ENCODE assay signal across 14 cellular contexts in genomic region chr1:9250336-9250585, GRCh38. TPM values are rescaled to one million over a fixed set of nuclear protein-coding genes. Genes with fewer than 3 reads are reported as not detected.
A peak's percentile ranks its signal among the peaks of the same experiment; 100 is the strongest.
DNase-seq lines count a peak whose midpoint lies in the region; ATAC-seq and TF ChIP-seq lines count a peak whose summit lies in the region.
"Had no signal": no experiment of that assay in that cellular context is flagged by ENCODE, and none has a peak within 500 bp of the region (broad histone marks: within the 10 kb centered on the region; RNA-seq: fewer than 3 reads in every experiment).

No MANE protein-coding gene starts in this region.

- H3K27ac ChIP-seq in right atrium auricular region (peak overlapping the region; percentile 82 to 84), layer of hippocampus (ENCODE audit: low read depth, low read length) (peak overlapping the region; percentile 76), psoas muscle (peak overlapping the region; percentile 81)

- H3K4me1 ChIP-seq in right atrium auricular region (peaks cover 0 to 81% of the 10 kb centered on the region in 2 donors), psoas muscle (peaks cover 84% of the 10 kb centered on the region), HAP-1 (peaks cover 21% of the 10 kb centered on the region)

- H3K9me3 ChIP-seq in right atrium auricular region: no peaks in the 10 kb centered on the region
- no peaks in the 10 kb centered on the region for H3K9me3 ChIP-seq in psoas muscle
- H3K9me3 ChIP-seq in HAP-1: no peaks in the 10 kb centered on the region
- H3K9me3 ChIP-seq: left lung had no signal

- H3K27me3 Mint-ChIP-seq in T-helper 2 cell treated with Interferon-gamma antibody and Interleukin-4, amounts not matched to agents 5 μg/mL and 100 μg/mL, for 36 hours (ENCODE audit: low read depth): no peaks in the 10 kb centered on the region
- H3K27me3 Mint-ChIP-seq: activated CD4-positive, alpha-beta T cell treated with anti-CD3 and anti-CD28 coated beads for 36 hours; activated naive CD8-positive, alpha-beta T cell treated with anti-CD3 and anti-CD28 coated beads for 36 hours; CD8-positive, alpha-beta memory T cell; T-helper 17 cell had no signal

- in situ Hi-C loops in HAP-1 (cut with MboI; ENCODE audit: low sequenced_read_pairs): no loop called here

- no peaks in the 10 kb centered on the region for H3K36me3 ChIP-seq in right atrium auricular region
- peaks cover 0 to 25% of the 10 kb centered on the region in 2 donors for H3K36me3 ChIP-seq in psoas muscle (ENCODE audit: insufficient read depth in 1 of 2, low read depth in 1 of 2)
- no peaks in the 10 kb centered on the region for H3K36me3 ChIP-seq in HAP-1 (replicated peaks)

- no peak overlapping the region for H3K27ac Mint-ChIP-seq in T-helper 2 cell treated with Interferon-gamma antibody and Interleukin-4, amounts not matched to agents 5 μg/mL and 100 μg/mL, for 36 hours
- H3K27ac Mint-ChIP-seq: activated CD4-positive, alpha-beta T cell treated with anti-CD3 and anti-CD28 coated beads for 36 hours; activated naive CD8-positive, alpha-beta T cell treated with anti-CD3 and anti-CD28 coated beads for 36 hours; CD8-positive, alpha-beta memory T cell; T-helper 17 cell had no signal

- TF ChIP-seq CTCF in right atrium auricular region (IDR thresholded peaks at IDR 0.05) (no peak), psoas muscle (IDR thresholded peaks at IDR 0.05) (no peak)

- 53 to 66% (median 63%) methylated on average over 4 of the region's 4 CpGs for WGBS in psoas muscle, 3 donors

- DNase-seq in right atrium auricular region (ENCODE audit: low spot score): no peak
- no peak for DNase-seq in Right ventricle myocardium inferior (ENCODE audit: missing footprints)
- DNase-seq in psoas muscle: no peak
- DNase-seq in T-helper 2 cell treated with Interferon-gamma antibody and Interleukin-4, amounts not matched to agents 5 μg/mL and 100 μg/mL, for 36 hours (ENCODE audit: low spot score): no peak
- no peak for DNase-seq in HAP-1 (ENCODE audit: low spot score in 2 of 2)
- no peak for DNase-seq in AG08396 (ENCODE audit: low spot score)
- DNase-seq in HK-2 (ENCODE audit: unreplicated experiment): no peak
- DNase-seq: CD8-positive, alpha-beta memory T cell; NCI-H2081 treated with DMSO at 0.1 percent for 48 hours; T-helper 17 cell had no signal

- H3K9me3 Mint-ChIP-seq in T-helper 2 cell treated with Interferon-gamma antibody and Interleukin-4, amounts not matched to agents 5 μg/mL and 100 μg/mL, for 36 hours: no peaks in the 10 kb centered on the region
- H3K9me3 Mint-ChIP-seq: activated naive CD8-positive, alpha-beta T cell treated with anti-CD3 and anti-CD28 coated beads for 36 hours; CD8-positive, alpha-beta memory T cell had no signal

- intact Hi-C loops in Right ventricle myocardium inferior (cut with DNase I): loop anchor here (2.0 to 5.0 kb wide), 2 partner anchors 15 to 307 kb away; partner anchors contain the start of gene H6PD
- intact Hi-C loops in psoas muscle (cut with DNase I): loop anchor here in 1 of 2 donors (5.0 kb wide), 1 partner anchor 37 kb away; no protein-coding TSS in a partner anchor

- ATAC-seq in Right ventricle myocardium inferior (no peak), psoas muscle (no peak)

- peaks cover 20% of the 10 kb centered on the region for H3K36me3 Mint-ChIP-seq in T-helper 2 cell treated with Interferon-gamma antibody and Interleukin-4, amounts not matched to agents 5 μg/mL and 100 μg/mL, for 36 hours (ENCODE audit: low read depth)
- H3K36me3 Mint-ChIP-seq: activated naive CD8-positive, alpha-beta T cell treated with anti-CD3 and anti-CD28 coated beads for 36 hours had no signal

- H3K4me3 ChIP-seq in right atrium auricular region (no peak overlapping the region), psoas muscle (peak overlapping the region; percentile 41), HAP-1 (no peak overlapping the region)
- H3K4me3 ChIP-seq: left lung had no signal

- no peak overlapping the region for H3K4me3 Mint-ChIP-seq in T-helper 2 cell treated with Interferon-gamma antibody and Interleukin-4, amounts not matched to agents 5 μg/mL and 100 μg/mL, for 36 hours
- H3K4me3 Mint-ChIP-seq: activated CD4-positive, alpha-beta T cell treated with anti-CD3 and anti-CD28 coated beads for 36 hours; activated naive CD8-positive, alpha-beta T cell treated with anti-CD3 and anti-CD28 coated beads for 36 hours; CD8-positive, alpha-beta memory T cell; T-helper 17 cell had no signal

- H3K27me3 ChIP-seq in right atrium auricular region (no peaks in the 10 kb centered on the region), layer of hippocampus (ENCODE audit: control insufficient read depth, insufficient read depth, low read length) (no peaks in the 10 kb centered on the region), psoas muscle (ENCODE audit: insufficient read depth in 3 of 3, low read length in 2 of 3) (no peaks in the 10 kb centered on the region), HAP-1 (ENCODE audit: low read depth) (no peaks in the 10 kb centered on the region)
- H3K27me3 ChIP-seq: left lung had no signal

- H3K4me1 Mint-ChIP-seq in T-helper 2 cell treated with Interferon-gamma antibody and Interleukin-4, amounts not matched to agents 5 μg/mL and 100 μg/mL, for 36 hours (ENCODE audit: low read depth): peaks cover 14% of the 10 kb centered on the region

RNA-seq across cellular contexts. Expression of gene H6PD, which starts 15.7 kb away (rescaled TPM):
- total RNA-seq in right atrium auricular region (10 to 100 TPM; 35.0 to 41.0 TPM), Right ventricle myocardium inferior (18.7 TPM), psoas muscle (10 to 100 TPM; 21.0 to 56.8 (median 37.0) TPM)
- 10 to 100 TPM in 2 of 3 donors, 1 to 10 TPM in 1; 5.8 to 23.4 (median 14.9) TPM for polyA plus RNA-seq in psoas muscle

RNA-seq across cellular contexts. Expression of gene SPSB1, which starts 42.4 kb away (rescaled TPM):
- 10 to 100 TPM; 20.1 to 20.8 TPM for total RNA-seq in right atrium auricular region
- total RNA-seq in Right ventricle myocardium inferior: 16.5 TPM
- total RNA-seq in psoas muscle: 10 to 100 TPM; 12.0 to 60.7 (median 42.1) TPM
- 10 to 100 TPM; 22.9 to 46.2 (median 28.6) TPM for polyA plus RNA-seq in psoas muscle
